25 cellular contexts compared by ENCODE assay signal in the genomic region with DNA sequence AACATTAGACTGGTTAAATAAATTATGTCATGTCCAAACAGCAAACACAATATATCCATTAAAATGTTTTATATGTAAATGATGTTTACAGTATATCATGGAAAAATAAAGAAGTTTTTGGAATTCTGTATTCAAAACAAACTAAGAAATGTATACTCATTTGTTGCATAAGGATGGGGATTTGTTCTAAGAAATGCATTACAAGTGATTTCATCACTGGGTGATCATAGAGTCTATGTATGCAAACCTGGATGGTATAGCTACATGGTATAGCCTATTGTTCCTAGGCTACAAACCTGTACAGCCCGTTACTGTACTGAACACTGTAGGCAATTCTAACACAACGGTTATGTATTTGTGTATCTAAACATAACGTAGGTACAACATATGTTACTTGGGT. TPM values are rescaled to one million over a fixed set of nuclear protein-coding genes. Genes with fewer than 3 reads are reported as not detected.
A peak's percentile ranks its signal among the peaks of the same experiment; 100 is the strongest.
DNase-seq lines count a peak whose midpoint lies in the region; FAIRE-seq and TF ChIP-seq lines count a peak whose summit lies in the region.
"Had no signal": no experiment of that assay in that cellular context is flagged by ENCODE, and none has a peak within 500 bp of the region (broad histone marks: within the 10 kb centered on the region; RNA-seq: fewer than 3 reads in every experiment).

No MANE protein-coding gene starts in this region.

- no peaks in the 10 kb centered on the region for H3K4me1 ChIP-seq in small intestine (ENCODE audit: control insufficient read depth in 2 of 2, insufficient read depth in 1 of 2, low read depth in 1 of 2, low read length in 1 of 2)
- H3K4me1 ChIP-seq: BE2C; BLaER1 treated with 17β-estradiol and CSF1 and Interleukin-3, amounts not matched to agents 10 nM and 100 nM had no signal

- H3K27me3 ChIP-seq in small intestine (ENCODE audit: control insufficient read depth in 2 of 2, insufficient read depth in 2 of 2, low read length in 2 of 2) = no peaks in the 10 kb centered on the region
- H3K27me3 ChIP-seq: BE2C; BLaER1 treated with 17β-estradiol and CSF1 and Interleukin-3, amounts not matched to agents 10 nM and 100 nM had no signal

- TF ChIP-seq POLR2A in H54 (IDR thresholded peaks at IDR 0.05; ENCODE audit: low read depth, low read length) = no peak

- FAIRE-seq in H54 (lab: Jason Lieb, UNC) = peak; percentile 20
- peak; percentile 5 for FAIRE-seq in colon (lab: Jason Lieb, UNC)
- peak; percentile 5 for FAIRE-seq in small intestine (lab: Jason Lieb, UNC)
- FAIRE-seq: A549, GM12892, GM19239 had no signal

- 90 to 96% (median 94%) methylated on average over 3 of the region's 3 CpGs for WGBS in small intestine, 3 donors

- H3K27ac ChIP-seq in small intestine (ENCODE audit: low read depth in 1 of 2, low read length in 1 of 2) = no peak overlapping the region
- H3K27ac ChIP-seq: A549; BLaER1 treated with 17β-estradiol and CSF1 and Interleukin-3, amounts not matched to agents 10 nM and 100 nM had no signal

- DNase-seq in H54 (ENCODE audit: insufficient read length, low spot score) (no peak), OCI-M1 (lab: John Stamatoyannopoulos, UW) (peak; percentile 50), small intestine (no peak), NCI-H1048 (lab: John Stamatoyannopoulos, UW) (no peak), cerebellum (ENCODE audit: low spot score) (no peak), DMS114 treated with DMSO at 0.1 percent for 48 hours (lab: John Stamatoyannopoulos, UW; ENCODE audit: unreplicated experiment) (no peak)
- DNase-seq: 8988T; ACHN; AML-193; BE2C; CD4-positive, alpha-beta T cell; CD8-positive, alpha-beta memory T cell; DMS 273 treated with DMSO at 0.1 percent for 48 hours; DMS53; DMS79 treated with DMSO at 0.1 percent for 48 hours; GF-D8; GOT3; H7; HCEC 1CT had no signal

- H3K36me3 ChIP-seq in small intestine (ENCODE audit: control insufficient read depth in 2 of 2, insufficient read depth in 2 of 2, low read length in 2 of 2) = no peaks in the 10 kb centered on the region
- H3K36me3 ChIP-seq: BE2C had no signal

- H3K9me3 ChIP-seq in small intestine (ENCODE audit: control insufficient read depth, low read depth) = no peaks in the 10 kb centered on the region
- H3K9me3 ChIP-seq: A549, BE2C had no signal

- no peak overlapping the region for H3K4me3 ChIP-seq in small intestine (ENCODE audit: low read depth in 1 of 2, low read length in 2 of 2)
- H3K4me3 ChIP-seq: A549; BLaER1 treated with 17β-estradiol and CSF1 and Interleukin-3, amounts not matched to agents 10 nM and 100 nM had no signal

RNA-seq across cellular contexts. Expression of gene ARL5A, which starts 35.1 kb away (rescaled TPM):
- 10 to 100 TPM; 14.9 to 34.0 (median 25.7) TPM for polyA plus RNA-seq in small intestine
- total RNA-seq in cerebellum = 61.3 TPM

RNA-seq across cellular contexts. Expression of gene NEB, which starts 58.8 kb away (rescaled TPM):
- 1 to 10 TPM in 2 of 3 donors, under 1 TPM in 1; 0.36 to 1.3 (median 1.1) TPM for polyA plus RNA-seq in small intestine
- 3.9 TPM for total RNA-seq in cerebellum
- polyA plus RNA-seq: CD14-positive monocyte had no signal
